9 cellular contexts compared by ENCODE assay signal in the genomic region with DNA sequence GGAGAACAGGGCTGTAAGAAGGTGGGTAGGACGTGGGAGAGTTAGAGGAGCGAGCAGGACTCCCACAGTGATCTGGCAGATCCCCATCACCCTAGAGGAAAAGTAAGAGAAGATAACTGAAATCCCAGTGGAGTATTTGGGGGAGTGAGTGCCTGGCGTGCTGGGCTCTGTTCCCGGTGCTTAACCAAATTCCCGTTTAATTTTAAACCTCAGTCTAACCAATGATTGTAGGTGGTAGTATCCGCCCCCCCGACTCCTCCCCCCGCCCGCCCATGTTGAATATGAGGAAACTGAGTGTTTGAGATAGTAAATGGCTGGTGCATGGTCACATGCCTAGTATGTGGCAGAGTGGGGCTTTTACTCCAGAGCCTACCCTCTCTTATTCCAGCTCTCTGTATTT. TPM values are rescaled to one million over a fixed set of nuclear protein-coding genes. Genes with fewer than 3 reads are reported as not detected.
A peak's percentile ranks its signal among the peaks of the same experiment; 100 is the strongest.
DNase-seq lines count a peak whose midpoint lies in the region; ATAC-seq and TF ChIP-seq lines count a peak whose summit lies in the region.
"Had no signal": no experiment of that assay in that cellular context is flagged by ENCODE, and none has a peak within 500 bp of the region (broad histone marks: within the 10 kb centered on the region; RNA-seq: fewer than 3 reads in every experiment).

No MANE protein-coding gene starts in this region.

- H3K27ac Mint-ChIP-seq in activated CD4-positive, alpha-beta T cell treated with anti-CD3 and anti-CD28 coated beads, Interleukin-2, amount 10 ng/mL, durations not matched to agents 24 days and 14 days: no peak overlapping the region
- H3K27ac Mint-ChIP-seq in activated CD8-positive, alpha-beta T cell treated with anti-CD3 and anti-CD28 coated beads for 36 hours: peak overlapping the region; percentile 94

- no peak for TF ChIP-seq CTCF in activated CD8-positive, alpha-beta T cell treated with anti-CD3 and anti-CD28 coated beads for 36 hours (IDR thresholded peaks at IDR 0.05)

- no peak for ATAC-seq in activated CD8-positive, alpha-beta T cell treated with anti-CD3 and anti-CD28 coated beads for 36 hours
- no peak for ATAC-seq in HG03442 (IDR thresholded peaks at IDR 0.05; ENCODE audit: unreplicated experiment)

- peaks cover 32% of the 10 kb centered on the region for H3K4me1 Mint-ChIP-seq in activated CD4-positive, alpha-beta T cell treated with anti-CD3 and anti-CD28 coated beads, Interleukin-2, amount 10 ng/mL, durations not matched to agents 24 days and 14 days
- H3K4me1 Mint-ChIP-seq in activated CD8-positive, alpha-beta T cell treated with anti-CD3 and anti-CD28 coated beads for 36 hours (ENCODE audit: low read depth): peaks cover 38% of the 10 kb centered on the region

- H3K9me3 Mint-ChIP-seq in activated CD4-positive, alpha-beta T cell treated with anti-CD3 and anti-CD28 coated beads, Interleukin-2, amount 10 ng/mL, durations not matched to agents 24 days and 14 days: no peaks in the 10 kb centered on the region
- H3K9me3 Mint-ChIP-seq in activated CD8-positive, alpha-beta T cell treated with anti-CD3 and anti-CD28 coated beads for 36 hours: no peaks in the 10 kb centered on the region

- H3K9me3 ChIP-seq in iPS-18c (ENCODE audit: control insufficient read depth, insufficient read depth, low read length): no peaks in the 10 kb centered on the region

- POLR2A ChIA-PET in activated CD8-positive, alpha-beta T cell treated with anti-CD3 and anti-CD28 coated beads for 36 hours (lab: Charles Lee): interaction anchor here (0.7 to 54.1 kb wide), 3 partner anchors 35 to 181 kb away, joined by 3 to 1494 read pairs (median 7); a partner anchor contains a TSS

- CTCF ChIA-PET in activated CD8-positive, alpha-beta T cell treated with anti-CD3 and anti-CD28 coated beads for 36 hours (lab: Charles Lee): interaction anchor here (1.8 to 2.2 kb wide), 3 partner anchors 62 to 181 kb away, joined by 4 to 9 read pairs (median 6); a partner anchor contains a TSS

- intact Hi-C loops in activated CD4-positive, alpha-beta T cell treated with anti-CD3 and anti-CD28 coated beads, Interleukin-2, amount 10 ng/mL, durations not matched to agents 24 days and 14 days (cut with micrococcal nuclease): no loop called here
- intact Hi-C loops in activated CD8-positive, alpha-beta T cell treated with anti-CD3 and anti-CD28 coated beads for 36 hours (cut with micrococcal nuclease): loop anchor here (10.0 kb wide), 1 partner anchor 148 kb away; no protein-coding TSS in a partner anchor
- intact Hi-C loops in posterior vena cava (cut with DNase I): loop anchor here (10.0 kb wide), 1 partner anchor 158 kb away; no protein-coding TSS in a partner anchor

- peak overlapping the region; percentile 93 for H3K4me3 Mint-ChIP-seq in activated CD4-positive, alpha-beta T cell treated with anti-CD3 and anti-CD28 coated beads, Interleukin-2, amount 10 ng/mL, durations not matched to agents 24 days and 14 days
- peak overlapping the region; percentile 76 for H3K4me3 Mint-ChIP-seq in activated CD8-positive, alpha-beta T cell treated with anti-CD3 and anti-CD28 coated beads for 36 hours

- peaks cover 12% of the 10 kb centered on the region for H3K36me3 Mint-ChIP-seq in activated CD4-positive, alpha-beta T cell treated with anti-CD3 and anti-CD28 coated beads, Interleukin-2, amount 10 ng/mL, durations not matched to agents 24 days and 14 days (ENCODE audit: low read depth)
- peaks cover 3% of the 10 kb centered on the region for H3K36me3 Mint-ChIP-seq in activated CD8-positive, alpha-beta T cell treated with anti-CD3 and anti-CD28 coated beads for 36 hours (ENCODE audit: low read depth)

- peak overlapping the region; percentile 95; the same call in 1 of the 2 replicates for H3K4me3 ChIP-seq in iPS-18c (ENCODE audit: insufficient read depth, low read depth, low read length)

- H3K27ac ChIP-seq in temporal lobe (ENCODE audit: low read depth, low read length): peak overlapping the region; percentile 92

- DNase-seq in activated CD4-positive, alpha-beta T cell treated with anti-CD3 and anti-CD28 coated beads, Interleukin-2, amount 10 ng/mL, durations not matched to agents 24 days and 14 days: no peak
- DNase-seq in activated CD4-positive, alpha-beta T cell treated with anti-CD3 and anti-CD28 coated beads, Interleukin-2, amount 50 U/mL, for 1 hour: no peak
- DNase-seq in activated CD8-positive, alpha-beta T cell treated with anti-CD3 and anti-CD28 coated beads for 36 hours: no peak
- no peak for DNase-seq in posterior vena cava (ENCODE audit: low spot score)
- no peak for DNase-seq in NOMO-1 treated with DMSO at 0.1 percent for 48 hours (lab: John Stamatoyannopoulos, UW; ENCODE audit: unreplicated experiment)
- DNase-seq: DMS 273 treated with DMSO at 0.1 percent for 48 hours had no signal

- no peaks in the 10 kb centered on the region for H3K27me3 Mint-ChIP-seq in activated CD4-positive, alpha-beta T cell treated with anti-CD3 and anti-CD28 coated beads, Interleukin-2, amount 10 ng/mL, durations not matched to agents 24 days and 14 days
- no peaks in the 10 kb centered on the region for H3K27me3 Mint-ChIP-seq in activated CD8-positive, alpha-beta T cell treated with anti-CD3 and anti-CD28 coated beads for 36 hours

RNA-seq across cellular contexts. Expression of a gene that starts 1.2 kb away (rescaled TPM):
- 49.7 and 52.2 TPM in 2 replicates for total RNA-seq in activated CD4-positive, alpha-beta T cell treated with anti-CD3 and anti-CD28 coated beads, Interleukin-2, amount 10 ng/mL, durations not matched to agents 24 days and 14 days
- total RNA-seq in activated CD8-positive, alpha-beta T cell treated with anti-CD3 and anti-CD28 coated beads for 36 hours: 10 to 100 TPM; 32.0 to 33.3 TPM
- total RNA-seq in temporal lobe (15.7 TPM), posterior vena cava (10 to 100 TPM; 12.8 to 16.8 TPM)

RNA-seq across cellular contexts. Expression of a gene that starts 3.1 kb away (rescaled TPM):
- 13.5 and 15.3 TPM in 2 replicates for total RNA-seq in activated CD4-positive, alpha-beta T cell treated with anti-CD3 and anti-CD28 coated beads, Interleukin-2, amount 10 ng/mL, durations not matched to agents 24 days and 14 days
- 10 to 100 TPM in 1 of 2 experiments, 1 to 10 TPM in 1; 8.2 to 10.0 TPM for total RNA-seq in activated CD8-positive, alpha-beta T cell treated with anti-CD3 and anti-CD28 coated beads for 36 hours
- total RNA-seq in temporal lobe (26.8 TPM), posterior vena cava (10 to 100 TPM; 21.7 to 29.4 TPM)

RNA-seq across cellular contexts. Expression of a gene that starts 5.0 kb away (rescaled TPM):
- 0.57 TPM in 1 of 2 replicates, not detected in the other for total RNA-seq in activated CD4-positive, alpha-beta T cell treated with anti-CD3 and anti-CD28 coated beads, Interleukin-2, amount 10 ng/mL, durations not matched to agents 24 days and 14 days
- not detected for total RNA-seq in activated CD8-positive, alpha-beta T cell treated with anti-CD3 and anti-CD28 coated beads for 36 hours
- total RNA-seq in temporal lobe: not detected
- total RNA-seq in posterior vena cava: not detected

RNA-seq across cellular contexts. Expression of a gene that starts 50.4 kb away (rescaled TPM):
- total RNA-seq in activated CD4-positive, alpha-beta T cell treated with anti-CD3 and anti-CD28 coated beads, Interleukin-2, amount 10 ng/mL, durations not matched to agents 24 days and 14 days: 942 and 960 TPM in 2 replicates
- 100 to 1,000 TPM; 958 to 973 TPM for total RNA-seq in activated CD8-positive, alpha-beta T cell treated with anti-CD3 and anti-CD28 coated beads for 36 hours
- 259 TPM for total RNA-seq in temporal lobe
- total RNA-seq in posterior vena cava: 100 to 1,000 TPM; 500 to 501 TPM
